ENCODE assay signal across 8 cellular contexts in genomic region chr1:27102707-27103468, GRCh38. TPM values are rescaled to one million over a fixed set of nuclear protein-coding genes. Genes with fewer than 3 reads are reported as not detected.
DNase-seq lines count a peak whose midpoint lies in the region; ATAC-seq and TF ChIP-seq lines count a peak whose summit lies in the region.

No MANE protein-coding gene starts in this region.

- no peaks in the 10 kb centered on the region for H4K20me1 ChIP-seq in OCI-LY3 (ENCODE audit: insufficient read depth, low read length)
- no peaks in the 10 kb centered on the region for H4K20me1 ChIP-seq in neural progenitor cell (ENCODE audit: low read depth)

- H3K79me2 ChIP-seq in OCI-LY3 (ENCODE audit: low read length) (no peaks in the 10 kb centered on the region), neural progenitor cell (ENCODE audit: low read depth) (no peaks in the 10 kb centered on the region)

- H3F3A ChIP-seq in neural progenitor cell (ENCODE audit: low read depth): peaks cover 3% of the 10 kb centered on the region

- H3K4me1 Mint-ChIP-seq in neural progenitor cell: peaks cover 38% of the 10 kb centered on the region

- DNase-seq in GOT3 (lab: John Stamatoyannopoulos, UW) (peak; percentile 32), fibroblast of gingiva (ENCODE audit: low read depth) (peak; percentile 23), neural progenitor cell (ENCODE audit: low spot score) (peak; percentile 84), superior temporal gyrus (ENCODE audit: extremely low spot score) (peak; percentile 86)
- peak; percentile 88 for DNase-seq in activated T-cell treated with anti-CD3 and anti-CD28 coated beads, Interleukin-2, amount 50 U/mL, for 1 hour

- H3K4me2 ChIP-seq in OCI-LY3 (ENCODE audit: low read length) (no peak overlapping the region), neural progenitor cell (no peak overlapping the region)

- H3K9ac ChIP-seq in OCI-LY3 (ENCODE audit: low read length): no peak overlapping the region
- H3K9ac ChIP-seq in neural progenitor cell: no peak overlapping the region

- H3K4me3 ChIP-seq in OCI-LY3 (ENCODE audit: low read length) (no peak overlapping the region), neural progenitor cell (no peak overlapping the region)

- H3K27ac ChIP-seq in C4-2B (no peak overlapping the region), OCI-LY3 (ENCODE audit: low read length) (no peak overlapping the region), neural progenitor cell (no peak overlapping the region)

- no peak for ATAC-seq in HG03460 (IDR thresholded peaks at IDR 0.05; ENCODE audit: unreplicated experiment)

- TF ChIP-seq CTCF in C4-2B (conservative IDR thresholded peaks at IDR 0.05): peak; percentile 95
- peak; percentile 84 for TF ChIP-seq CTCF in OCI-LY3 (IDR thresholded peaks at IDR 0.05; ENCODE audit: low read depth, low read length)
- TF ChIP-seq CTCF in neural progenitor cell (IDR thresholded peaks at IDR 0.05): peak; percentile 96

- H3K4me3 Mint-ChIP-seq in neural progenitor cell: no peak overlapping the region

- H3K27ac Mint-ChIP-seq in neural progenitor cell: no peak overlapping the region

- H2AFZ ChIP-seq in OCI-LY3 (ENCODE audit: low read depth, low read length) (no peak overlapping the region), neural progenitor cell (replicated peaks) (no peak overlapping the region)

- H3K27me3 Mint-ChIP-seq in neural progenitor cell (ENCODE audit: insufficient read depth, low read depth): peaks cover 10% of the 10 kb centered on the region

- no peaks in the 10 kb centered on the region for H3K36me3 ChIP-seq in OCI-LY3 (replicated peaks; ENCODE audit: low read depth, low read length)
- H3K36me3 ChIP-seq in neural progenitor cell: no peaks in the 10 kb centered on the region

- H3K4me1 ChIP-seq in OCI-LY3 (ENCODE audit: low read length) (peaks cover 25% of the 10 kb centered on the region), neural progenitor cell (peaks cover 18% of the 10 kb centered on the region)

- H3K36me3 Mint-ChIP-seq in neural progenitor cell: peaks cover 3% of the 10 kb centered on the region

- no peaks in the 10 kb centered on the region for H3K9me3 ChIP-seq in OCI-LY3 (ENCODE audit: insufficient read depth, low read length)
- no peaks in the 10 kb centered on the region for H3K9me3 ChIP-seq in neural progenitor cell (ENCODE audit: low read depth)

- H3K27me3 ChIP-seq in OCI-LY3 (ENCODE audit: low read depth, low read length): no peaks in the 10 kb centered on the region
- H3K27me3 ChIP-seq in neural progenitor cell: no peaks in the 10 kb centered on the region

- no peaks in the 10 kb centered on the region for H3K9me3 Mint-ChIP-seq in neural progenitor cell

RNA-seq across cellular contexts. Expression of gene SLC9A1, which starts 52.0 kb away (rescaled TPM):
- total RNA-seq in neural progenitor cell (ENCODE audit: low replicate concordance): 1.8 and 5.7 TPM in 2 replicates

Comparison
In these comparisons a context has a peak if more than half of its experiments do, and no peak if none do; other contexts are left out.
1. DNase-seq: peak in every context shown above with its lines; median percentile 88 in activated T-cell treated with anti-CD3 and anti-CD28 coated beads, Interleukin-2, amount 50 U/mL, for 1 hour; 86 in superior temporal gyrus; 84 in neural progenitor cell; 32 in GOT3; 23 in fibroblast of gingiva.